1 cellular context compared by ENCODE assay signal in genomic region chr14:45083979-45084722, GRCh38.
TF ChIP-seq lines count a peak whose summit lies in the region.

Gene PRPF39, plus strand, starts transcription at chr14:45084116. Its CDS starts 11,124 bp downstream, at chr14:45095240.

TF ChIP-seq in K562, 482 proteins besides CTCF, POLR2A, EP300 and RAD21 (continued from another document and continues in another):
- TF ChIP-seq MGA (IDR thresholded peaks at IDR 0.05): peak; percentile 52; the same call in 1 of the 2 replicates
- no peak for TF ChIP-seq PTBP1 (IDR thresholded peaks at IDR 0.05; ENCODE audit: low read depth, low read length)
- TF ChIP-seq POLR3A (IDR thresholded peaks at IDR 0.05; ENCODE audit: borderline replicate concordance, extremely low read depth, insufficient read depth, insufficient read length): no peak
- TF ChIP-seq ZNF57 (CRISPR knock-in tag; IDR thresholded peaks at IDR 0.05): no peak
- TF ChIP-seq KDM2B (CRISPR knock-in tag; IDR thresholded peaks at IDR 0.05): no peak
- TF ChIP-seq HDGF (IDR thresholded peaks at IDR 0.05): no peak
- no peak for TF ChIP-seq TCF3 (CRISPR knock-in tag; IDR thresholded peaks at IDR 0.05)
- no peak for TF ChIP-seq ZBTB12 (CRISPR knock-in tag; IDR thresholded peaks at IDR 0.05)
- TF ChIP-seq CCNT2 (IDR thresholded peaks at IDR 0.05; ENCODE audit: borderline replicate concordance, extremely low read depth, insufficient read length, low read depth, low read length): peak; percentile 19
- TF ChIP-seq ZNF407 (IDR thresholded peaks at IDR 0.05; ENCODE audit: low read depth): no peak
- TF ChIP-seq TBL1XR1 (IDR thresholded peaks at IDR 0.05; ENCODE audit: low read length in 2 of 2): no peak
- no peak for TF ChIP-seq SP2 (IDR thresholded peaks at IDR 0.05; ENCODE audit: extremely low read depth, low read depth, low read length, poor library complexity, severe bottlenecking)
- peak; percentile 57 for TF ChIP-seq RB1 (IDR thresholded peaks at IDR 0.05; ENCODE audit: low read depth)
- no peak for TF ChIP-seq SAFB (IDR thresholded peaks at IDR 0.05; ENCODE audit: borderline replicate concordance, low read depth, low read length)
- TF ChIP-seq ARNT (IDR thresholded peaks at IDR 0.05): no peak
- TF ChIP-seq YBX1 (IDR thresholded peaks at IDR 0.05): no peak
- TF ChIP-seq TCF15 (CRISPR knock-in tag; IDR thresholded peaks at IDR 0.05): no peak
- TF ChIP-seq MED1 (CRISPR knock-in tag; IDR thresholded peaks at IDR 0.05; ENCODE audit: borderline replicate concordance): no peak
- no peak for TF ChIP-seq JUN (IDR thresholded peaks at IDR 0.05; ENCODE audit: borderline replicate concordance, low read depth, low read length)
- no peak for TF ChIP-seq JUN (CRISPR knock-in tag; IDR thresholded peaks at IDR 0.05; ENCODE audit: borderline replicate concordance)
- no peak for TF ChIP-seq BRD9 (IDR thresholded peaks at IDR 0.05; ENCODE audit: low read depth, partially characterized antibody)
- no peak for TF ChIP-seq NR4A1 (CRISPR knock-in tag; IDR thresholded peaks at IDR 0.05)
- no peak for TF ChIP-seq NR4A1 (tag; IDR thresholded peaks at IDR 0.05)
- no peak for TF ChIP-seq BCOR (IDR thresholded peaks at IDR 0.05)
- no peak for TF ChIP-seq FOXP4 (CRISPR knock-in tag; IDR thresholded peaks at IDR 0.05; ENCODE audit: borderline replicate concordance)
- no peak for TF ChIP-seq NR2C1 (IDR thresholded peaks at IDR 0.05)
- TF ChIP-seq NR2C1 (tag; IDR thresholded peaks at IDR 0.05): no peak
- no peak for TF ChIP-seq PHB (CRISPR knock-in tag; IDR thresholded peaks at IDR 0.05)
- peak; percentile 86 for TF ChIP-seq RBFOX2 (IDR thresholded peaks at IDR 0.05; ENCODE audit: low read depth, low read length)
